32 cellular contexts compared by ENCODE assay signal in the genomic region with DNA sequence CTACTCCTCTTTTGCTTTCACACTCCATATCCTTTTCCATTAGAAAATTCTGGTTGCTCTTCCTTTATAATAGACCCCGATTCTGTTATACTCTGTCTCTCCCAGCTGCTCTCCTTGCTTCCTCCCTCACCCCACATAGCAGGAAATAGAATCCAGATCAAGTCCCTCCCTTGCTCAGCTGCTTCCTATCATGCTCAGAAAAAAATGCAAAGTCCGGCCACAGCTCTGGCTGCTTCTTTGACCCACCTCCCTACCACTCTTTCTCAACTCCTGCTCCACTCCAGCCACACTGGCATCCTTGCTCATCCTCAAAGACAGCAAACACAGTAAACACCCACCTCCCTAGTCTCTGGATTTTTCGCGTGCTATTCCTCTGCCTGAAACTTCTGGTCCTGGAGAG. TPM values are rescaled to one million over a fixed set of nuclear protein-coding genes. Genes with fewer than 3 reads are reported as not detected.
A peak's percentile ranks its signal among the peaks of the same experiment; 100 is the strongest.
DNase-seq lines count a peak whose midpoint lies in the region; ATAC-seq, FAIRE-seq and TF ChIP-seq lines count a peak whose summit lies in the region.
"Had no signal": no experiment of that assay in that cellular context is flagged by ENCODE, and none has a peak within 500 bp of the region (broad histone marks: within the 10 kb centered on the region; RNA-seq: fewer than 3 reads in every experiment).

No MANE protein-coding gene starts in this region.

- DNase-seq in LHCN-M2 (ENCODE audit: low read depth) (peak; percentile 31), iris pigment epithelial cell (ENCODE audit: low read depth) (peak; percentile 11), RPMI8226 (no peak), dedifferentiated amniotic fluid mesenchymal stem cell (ENCODE audit: extremely low spot score) (no peak), HTR-8/SVneo (ENCODE audit: insufficient read length, low spot score) (no peak)
- DNase-seq: activated CD4-positive, CD25-positive, alpha-beta regulatory T cell treated with anti-CD3 and anti-CD28 coated beads, Interleukin-2, amount 50 U/mL, for 72 hours; activated CD8-positive, alpha-beta T cell treated with anti-CD3 and anti-CD28 coated beads for 36 hours; activated naive CD8-positive, alpha-beta T cell treated with anti-CD3 and anti-CD28 coated beads for 36 hours; BE2C; Caco-2; central memory CD4-positive, alpha-beta T cell; dorsolateral prefrontal cortex; glutamatergic neuron; HCEC 1CT; lower lobe of right lung; NCI-H2029; NCI-H526; NK-92 treated with Interleukin-12 subunit alpha and Interleukin-12 subunit beta, amount 100 ng/mL, for 24 hours; SJCRH30; small intestine; stimulated activated CD4-positive, alpha-beta T cell treated with anti-CD3 and anti-CD28 coated beads, Interleukin-1b, Interleukin-23, amount 100 ng/mL, for 48 hours; T-cell; transverse colon had no signal

- H3K27ac ChIP-seq in C4-2B, result 0 out of 2 replicates have a peak overlapping the region, but pooled peaks have one; percentile 13
- H3K27ac ChIP-seq in VCaP, result peak overlapping the region; percentile 76
- H3K27ac ChIP-seq: dorsolateral prefrontal cortex, lower lobe of right lung, SJCRH30, transverse colon had no signal

- no peak for ATAC-seq in HG02571 (IDR thresholded peaks at IDR 0.05; ENCODE audit: unreplicated experiment)
- ATAC-seq: activated CD8-positive, alpha-beta T cell treated with anti-CD3 and anti-CD28 coated beads for 36 hours; Panc1; T-cell had no signal

- no peak for TF ChIP-seq CTCF in C4-2B (conservative IDR thresholded peaks at IDR 0.05)
- no peak for TF ChIP-seq CTCF in VCaP (conservative IDR thresholded peaks at IDR 0.05)

- FAIRE-seq in HTR-8/SVneo (lab: Jason Lieb, UNC), result no peak
- FAIRE-seq: astrocyte, endothelial cell of umbilical vein, small intestine, TTC549 had no signal

RNA-seq across cellular contexts. Expression of a gene that starts 9.0 kb away (rescaled TPM):
- not detected in 2 replicates for total RNA-seq in LHCN-M2 (2014; rRNA removed)
- not detected for polyA plus RNA-seq in LHCN-M2 (2012)
- total RNA-seq: activated CD8-positive, alpha-beta T cell treated with anti-CD3 and anti-CD28 coated beads for 36 hours; activated naive CD8-positive, alpha-beta T cell treated with anti-CD3 and anti-CD28 coated beads for 36 hours; astrocyte; Caco-2; endothelial cell of umbilical vein; osteocyte; renal cortical epithelial cell; SJCRH30; T-cell; transverse colon had no signal
- polyA plus RNA-seq: endothelial cell of umbilical vein had no signal

Comparison
In these comparisons a context has a peak if more than half of its experiments do, and no peak if none do; other contexts are left out.
1. DNase-seq: peak in LHCN-M2 (single experiment) and iris pigment epithelial cell (single experiment); none in RPMI8226 (single experiment), dedifferentiated amniotic fluid mesenchymal stem cell (single experiment) and HTR-8/SVneo (single experiment).